ENCODE assay signal across 15 cellular contexts in genomic region chrX:100864967-100865366, GRCh38. TPM values are rescaled to one million over a fixed set of nuclear protein-coding genes. Genes with fewer than 3 reads are reported as not detected.
DNase-seq lines count a peak whose midpoint lies in the region; ATAC-seq and TF ChIP-seq lines count a peak whose summit lies in the region.
"Had no signal": no experiment of that assay in that cellular context is flagged by ENCODE, and none has a peak within 500 bp of the region (broad histone marks: within the 10 kb centered on the region; RNA-seq: fewer than 3 reads in every experiment).

No MANE protein-coding gene starts in this region.

- intact Hi-C loops in prostate gland (cut with DNase I): no loop called here

- no peaks in the 10 kb centered on the region for H3K27me3 ChIP-seq in prostate gland (replicated peaks; ENCODE audit: insufficient read depth)

- H3K4me1 ChIP-seq in prostate gland (replicated peaks): no peaks in the 10 kb centered on the region
- H3K4me1 ChIP-seq: spleen had no signal

- no peak for ATAC-seq in HG02852 (IDR thresholded peaks at IDR 0.05; ENCODE audit: unreplicated experiment)

- peak; percentile 20 for DNase-seq in AG10803 (ENCODE audit: low read depth)
- peak; percentile 36 for DNase-seq in NCI-H226
- DNase-seq in epithelial cell of esophagus (ENCODE audit: low read depth): peak; percentile 42
- peak; percentile 58 for DNase-seq in myocyte (ENCODE audit: low read depth)
- no peak for DNase-seq in NCI-H2227 treated with DMSO at 0.1 percent for 48 hours (lab: John Stamatoyannopoulos, UW)
- DNase-seq in prostate gland (ENCODE audit: low spot score): no peak
- DNase-seq in coronary artery (ENCODE audit: low spot score): no peak
- DNase-seq: activated naive CD8-positive, alpha-beta T cell treated with anti-CD3 and anti-CD28 coated beads for 36 hours; effector memory CD4-positive, alpha-beta T cell; GDM1; NCI-H2171; spleen; T-helper 9 cell had no signal

- TF ChIP-seq POLR2A in prostate gland (IDR thresholded peaks at IDR 0.05): no peak

- H3K36me3 ChIP-seq in prostate gland: no peaks in the 10 kb centered on the region
- H3K36me3 ChIP-seq: spleen had no signal

- TF ChIP-seq CTCF in AG10803 (conservative IDR thresholded peaks at IDR 0.05; ENCODE audit: low read length): no peak
- no peak for TF ChIP-seq CTCF in epithelial cell of esophagus (IDR thresholded peaks at IDR 0.05; ENCODE audit: insufficient read depth, low read depth, low read length, missing control alignments)
- TF ChIP-seq CTCF in prostate gland (IDR thresholded peaks at IDR 0.05): no peak
- no peak for TF ChIP-seq CTCF in coronary artery (IDR thresholded peaks at IDR 0.05)

- H3K9me3 ChIP-seq in prostate gland: no peaks in the 10 kb centered on the region
- H3K9me3 ChIP-seq: spleen had no signal

- WGBS in prostate gland: 69% methylated on average over 1 of the region's 1 CpG

- no peak overlapping the region for H3K27ac ChIP-seq in prostate gland
- H3K27ac ChIP-seq in coronary artery: no peak overlapping the region
- H3K27ac ChIP-seq: spleen had no signal

- H3K4me3 ChIP-seq in AG10803 (ENCODE audit: low read length) (no peak overlapping the region), epithelial cell of esophagus (ENCODE audit: low read length) (no peak overlapping the region), prostate gland (no peak overlapping the region), coronary artery (no peak overlapping the region)
- H3K4me3 ChIP-seq: spleen had no signal

RNA-seq across cellular contexts. Expression of gene NOX1, which starts 9.2 kb away (rescaled TPM):
- total RNA-seq in myocyte: 0.10 and 0.11 TPM in 2 replicates
- polyA plus RNA-seq in myocyte (2012): 0.04 TPM
- under 1 TPM; 0.14 to 0.62 TPM for total RNA-seq in prostate gland
- total RNA-seq: activated naive CD8-positive, alpha-beta T cell treated with anti-CD3 and anti-CD28 coated beads for 36 hours; B cell; spleen had no signal

RNA-seq across cellular contexts. Expression of gene CSTF2, which starts 44.8 kb away (rescaled TPM):
- total RNA-seq in myocyte (11.4 and 11.7 TPM in 2 replicates), prostate gland (10 to 100 TPM; 13.5 to 38.2 TPM)
- polyA plus RNA-seq in myocyte (2012): 9.8 TPM

Comparison
In these comparisons a context has a peak if more than half of its experiments do, and no peak if none do; other contexts are left out.
1. DNase-seq: peak in AG10803 (single experiment), NCI-H226 (single experiment), epithelial cell of esophagus (single experiment) and myocyte (single experiment); none in NCI-H2227 treated with DMSO at 0.1 percent for 48 hours (single experiment), prostate gland (single experiment) and coronary artery (single experiment).